Comparison of ENCODE assay signal across 24 cellular contexts in genomic region chr5:93289915-93290314, GRCh38.
DNase-seq lines count a peak whose midpoint lies in the region; FAIRE-seq and TF ChIP-seq lines count a peak whose summit lies in the region.
"Had no signal": no experiment of that assay in that cellular context is flagged by ENCODE, and none has a peak within 500 bp of the region (broad histone marks: within the 10 kb centered on the region; RNA-seq: fewer than 3 reads in every experiment).

No MANE protein-coding gene starts in this region.

- DNase-seq in NCI-H146 (lab: John Stamatoyannopoulos, UW) (peak; percentile 1), NCI-H146 treated with DMSO at 0.1 percent for 48 hours (lab: John Stamatoyannopoulos, UW; ENCODE audit: unreplicated experiment) (no peak), COR-L47 (lab: John Stamatoyannopoulos, UW) (peak; percentile 13), NCI-H2227 treated with DMSO at 0.1 percent for 48 hours (lab: John Stamatoyannopoulos, UW) (peak; percentile 49), bronchial epithelial cell (ENCODE audit: low read depth) (peak; percentile 12), kidney tubule cell (ENCODE audit: low spot score) (no peak), activated gamma-delta T cell treated with Interleukin-2 at 50 U/mL for 16 hours (no peak), KG1 (lab: John Stamatoyannopoulos, UW) (no peak)
- DNase-seq: 8988T, ACHN, BE2C, DMS153, GM23248, H7, NCI-H1105, NCI-H1694, NCI-H2029 treated with DMSO at 0.1 percent for 48 hours, NCI-H2171, NCI-H524, SIG-M5, SK-N-SH, SW 1271 had no signal

- no peak for TF ChIP-seq CTCF in bronchial epithelial cell (IDR thresholded peaks at IDR 0.05; ENCODE audit: insufficient read depth, low read length, severe bottlenecking)

- H3K36me3 ChIP-seq in bronchial epithelial cell (ENCODE audit: control insufficient read depth, insufficient read depth, low read length), result no peaks in the 10 kb centered on the region
- H3K36me3 ChIP-seq: BE2C had no signal

- no peak for FAIRE-seq in bronchial epithelial cell (lab: Jason Lieb, UNC)
- FAIRE-seq: GM18507, HTR-8/SVneo had no signal

- H3K4me3 ChIP-seq in bronchial epithelial cell (ENCODE audit: low read depth, low read length), result no peak overlapping the region
- H3K4me3 ChIP-seq: GM23248 had no signal

- no peaks in the 10 kb centered on the region for H3K27me3 ChIP-seq in bronchial epithelial cell (ENCODE audit: control insufficient read depth, insufficient read depth, low read length)
- H3K27me3 ChIP-seq: BE2C had no signal

Comparison
In these comparisons a context has a peak if more than half of its experiments do, and no peak if none do; other contexts are left out.
1. DNase-seq: peak in NCI-H146 (single experiment), COR-L47 (single experiment), NCI-H2227 treated with DMSO at 0.1 percent for 48 hours (single experiment) and bronchial epithelial cell (single experiment); none in NCI-H146 treated with DMSO at 0.1 percent for 48 hours (single experiment), kidney tubule cell (single experiment), activated gamma-delta T cell treated with Interleukin-2 at 50 U/mL for 16 hours (single experiment) and KG1 (single experiment).